In the genomic region with DNA sequence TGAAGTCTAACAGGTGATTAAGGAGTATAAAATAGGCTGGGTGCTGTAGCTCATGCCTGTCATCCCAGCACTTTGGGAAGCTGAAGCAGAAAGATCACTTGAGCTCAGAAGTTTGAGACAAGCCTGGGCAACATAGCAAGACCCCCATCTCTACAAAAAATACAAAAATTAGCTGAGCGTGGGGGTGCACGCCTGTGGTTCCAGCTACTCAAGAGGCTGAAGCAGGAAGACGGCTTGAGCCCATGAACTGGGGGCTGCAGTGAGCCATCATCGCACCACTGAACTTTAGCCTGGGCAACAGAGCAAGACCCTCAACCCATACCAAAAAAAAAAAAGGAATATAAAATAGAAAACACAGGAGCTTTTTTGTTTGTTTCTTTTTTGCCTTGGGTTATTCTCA, we compare ENCODE assay signal across 10 cellular contexts. TPM values are rescaled to one million over a fixed set of nuclear protein-coding genes. Genes with fewer than 3 reads are reported as not detected.
"Had no signal": no experiment of that assay in that cellular context is flagged by ENCODE, and none has a peak within 500 bp of the region (broad histone marks: within the 10 kb centered on the region; RNA-seq: fewer than 3 reads in every experiment).

No MANE protein-coding gene starts in this region.

- FAIRE-seq: HepG2, HTR-8/SVneo had no signal

- H3K27ac ChIP-seq: HL-60, KMS-11 had no signal

- DNase-seq: IMR-90, KBM-7, KG1 had no signal

- ATAC-seq: HepG2 had no signal

- H3K4me3 Mint-ChIP-seq: IgD-negative memory B cell had no signal

- H3K36me3 Mint-ChIP-seq: IgD-negative memory B cell had no signal

- H3K27ac Mint-ChIP-seq: IgD-negative memory B cell had no signal

- H3K9ac ChIP-seq: KMS-11 had no signal

- H3K4me2 ChIP-seq: KMS-11 had no signal

- H3K9me3 Mint-ChIP-seq: IgD-negative memory B cell had no signal

RNA-seq across cellular contexts. Expression of a gene that starts 55.0 kb away (rescaled TPM):
- total RNA-seq: HepG2, HT-29, HT1080, IMR-90 had no signal
- polyA plus RNA-seq: HepG2, IgD-negative memory B cell, IMR-90 had no signal
